In the genomic region with DNA sequence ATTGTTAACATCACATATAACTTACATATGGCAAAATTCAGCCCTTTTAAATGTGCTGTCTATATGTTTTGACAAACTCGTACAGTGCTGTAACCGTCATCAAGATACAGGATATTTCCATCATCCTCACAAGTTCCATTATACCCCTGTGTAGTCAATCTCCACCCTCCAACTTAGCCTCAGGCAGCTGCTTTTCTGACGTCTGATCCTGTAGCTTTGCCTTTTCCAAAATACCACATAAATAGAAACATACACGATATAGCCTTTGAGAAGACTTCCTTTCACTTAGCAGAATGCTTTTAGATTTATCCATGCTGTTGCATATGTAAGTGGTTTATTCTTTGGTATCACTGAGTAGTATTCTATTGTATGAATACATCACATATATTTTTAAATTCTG, we compare ENCODE assay signal across 6 cellular contexts. TPM values are rescaled to one million over a fixed set of nuclear protein-coding genes. Genes with fewer than 3 reads are reported as not detected.
"Had no signal": no experiment of that assay in that cellular context is flagged by ENCODE, and none has a peak within 500 bp of the region (broad histone marks: within the 10 kb centered on the region; RNA-seq: fewer than 3 reads in every experiment).

No MANE protein-coding gene starts in this region.

- H3K9ac ChIP-seq: GM23248 had no signal

- H3K27ac ChIP-seq: GM23248 had no signal

- DNase-seq: GM23248, H9, HCEC 1CT, IMR-90, KBM-7 had no signal

- H3K4me3 ChIP-seq: GM23248 had no signal

RNA-seq across cellular contexts. Expression of gene SLC12A1, which starts 47.1 kb away (rescaled TPM):
- total RNA-seq: GM23248, HT-29, IMR-90 had no signal
